ENCODE assay signal across 1 cellular context in genomic region chr4:186724861-186725419, GRCh38.
A peak's percentile ranks its signal among the peaks of the same experiment; 100 is the strongest.
TF ChIP-seq lines count a peak whose summit lies in the region.

No MANE protein-coding gene starts in this region.

TF ChIP-seq in HEK293, 187 proteins besides CTCF, POLR2A, EP300 and RAD21 (continued from another document):
- TF ChIP-seq ZNF449 (tag by site-specific recombination; IDR thresholded peaks at IDR 0.05) = peak; percentile 90
TF ChIP-seq in HEK293: peak in this region for 6.
